ENCODE assay signal across 8 cellular contexts in genomic region chr17:18681767-18682571, GRCh38. TPM values are rescaled to one million over a fixed set of nuclear protein-coding genes. Genes with fewer than 3 reads are reported as not detected.
DNase-seq lines count a peak whose midpoint lies in the region; ATAC-seq and TF ChIP-seq lines count a peak whose summit lies in the region.
"Not testable (repeated sequence)": the region's sequence is repeated elsewhere in the genome, so short reads cannot be mapped to it uniquely, and the experiment has no call there.

FOXO3B (minus strand) TSS chr17:18682314; CDS start chr17:18681651, 663 bp downstream.

- not testable (repeated sequence) for H3K27ac ChIP-seq in right cardiac atrium (ENCODE audit: low read length)

- intact Hi-C loops in right cardiac atrium (cut with DNase I): not testable (repeated sequence)

- H3K9me3 Mint-ChIP-seq in progenitor cell of endocrine pancreas (ENCODE audit: low read depth); type B pancreatic cell: not testable (repeated sequence)

- WGBS in right cardiac atrium: 0% methylated on average over 52 of the region's 58 CpGs

- peak within 1 kb of the TSS; percentile 69 for H3K27ac Mint-ChIP-seq in progenitor cell of endocrine pancreas
- peak within 1 kb of the TSS; percentile 62 for H3K27ac Mint-ChIP-seq in type B pancreatic cell

- ATAC-seq in GM18502 (IDR thresholded peaks at IDR 0.05; ENCODE audit: poor library complexity, unreplicated experiment) (peak; percentile 96), HG02885 (IDR thresholded peaks at IDR 0.05; ENCODE audit: poor library complexity, unreplicated experiment) (peak; percentile 92), right cardiac atrium (peak; percentile 92 to 99)

- not testable (repeated sequence) for H3K4me1 ChIP-seq in right cardiac atrium (ENCODE audit: control insufficient read depth, insufficient read depth, low read length)

- not testable (repeated sequence) for H3K4me1 Mint-ChIP-seq in progenitor cell of endocrine pancreas (ENCODE audit: low read depth); type B pancreatic cell (ENCODE audit: unreplicated experiment)

- not testable (repeated sequence) for H3K27me3 ChIP-seq in right cardiac atrium (ENCODE audit: control insufficient read depth, insufficient read depth)

- not testable (repeated sequence) for TF ChIP-seq CTCF in progenitor cell of endocrine pancreas (IDR thresholded peaks at IDR 0.05; ENCODE audit: unreplicated experiment); type B pancreatic cell (conservative IDR thresholded peaks at IDR 0.05)

- not testable (repeated sequence) for H3K27me3 Mint-ChIP-seq in progenitor cell of endocrine pancreas, type B pancreatic cell

- DNase-seq in NCI-H1694 treated with DMSO at 0.1 percent for 48 hours (lab: John Stamatoyannopoulos, UW) (peak; percentile 6), T-helper 22 cell (ENCODE audit: low read depth) (peak; percentile 70), astrocyte of the hippocampus (ENCODE audit: low read depth, low spot score) (peak; percentile 96), right cardiac atrium (peak; percentile 87 to 95 (median 93)), progenitor cell of endocrine pancreas (ENCODE audit: low spot score, unreplicated experiment) (peak; percentile 67), type B pancreatic cell (ENCODE audit: extremely low spot score, unreplicated experiment) (peak; percentile 82)

- peak within 1 kb of the TSS; percentile 59 for H3K4me3 ChIP-seq in right cardiac atrium (ENCODE audit: low read length)

- not testable (repeated sequence) for H3K9me3 ChIP-seq in right cardiac atrium (ENCODE audit: control insufficient read depth, low read length)

- H3K4me3 Mint-ChIP-seq in progenitor cell of endocrine pancreas (ENCODE audit: low read depth): peak within 1 kb of the TSS; percentile 81
- peak within 1 kb of the TSS; percentile 89 for H3K4me3 Mint-ChIP-seq in type B pancreatic cell

- peaks cover 24% of the 10 kb centered on the region for H3K36me3 Mint-ChIP-seq in progenitor cell of endocrine pancreas (ENCODE audit: insufficient read depth)
- H3K36me3 Mint-ChIP-seq in type B pancreatic cell: peaks cover 17% of the 10 kb centered on the region

RNA-seq across cellular contexts. Expression of gene FOXO3B, which starts in this region (rescaled TPM):
- 1 to 10 TPM; 1.6 to 2.5 (median 2.0) TPM for total RNA-seq in right cardiac atrium
- polyA plus RNA-seq in right cardiac atrium: 0.59 TPM
- 19.3 and 20.4 TPM in 2 replicates for total RNA-seq in progenitor cell of endocrine pancreas
- total RNA-seq in type B pancreatic cell (ENCODE audit: low replicate concordance): 5.6 and 15.1 TPM in 2 replicates

Comparison
In these comparisons a context has a peak if more than half of its experiments do, and no peak if none do; other contexts are left out.
1. DNase-seq: peak in every context shown above with its lines; median percentile 96 in astrocyte of the hippocampus; 93 in right cardiac atrium; 82 in type B pancreatic cell; 70 in T-helper 22 cell; 67 in progenitor cell of endocrine pancreas; 6 in NCI-H1694 treated with DMSO at 0.1 percent for 48 hours.